Comparison of ENCODE assay signal across 10 cellular contexts in genomic region chr3:191051037-191051436, GRCh38.
DNase-seq lines count a peak whose midpoint lies in the region; ATAC-seq and TF ChIP-seq lines count a peak whose summit lies in the region.
"Had no signal": no experiment of that assay in that cellular context is flagged by ENCODE, and none has a peak within 500 bp of the region (broad histone marks: within the 10 kb centered on the region; RNA-seq: fewer than 3 reads in every experiment).

No MANE protein-coding gene starts in this region.

- no peak overlapping the region for H3K56ac ChIP-seq in H9 (ENCODE audit: insufficient read length, low read depth, low read length)

- no peak overlapping the region for H2BK15ac ChIP-seq in H9 (ENCODE audit: low read depth, low read length)

- no CpG with 5 or more reads among the region's 4 CpGs for WGBS in H9 (ENCODE audit: extremely low coverage, insufficient read length, low lambda C conversion rate)
- 10 to 21% (median 10%) methylated on average over 4 of the region's 4 CpGs for WGBS in ovary, 3 donors
- 5 to 7% methylated on average over 4 of the region's 4 CpGs for WGBS in aorta, 2 donors

- H3K9me3 ChIP-seq in H9 (ENCODE audit: control insufficient read depth, low read depth, low read length), result no peaks in the 10 kb centered on the region
- H3K9me3 ChIP-seq in ovary, result no peaks in the 10 kb centered on the region
- H3K9me3 ChIP-seq in aorta (ENCODE audit: control insufficient read depth, low read length), result peaks cover 1% of the 10 kb centered on the region

- 0 out of 4 replicates have a peak, but pooled peaks cover 3% of the 10 kb centered on the region in 2 experiments for H3K4me1 Mint-ChIP-seq in H9
- H3K4me1 Mint-ChIP-seq: naive B cell had no signal

- no peak for TF ChIP-seq POLR2A in ovary (IDR thresholded peaks at IDR 0.05)
- TF ChIP-seq POLR2A in GM18505 (IDR thresholded peaks at IDR 0.05; ENCODE audit: borderline replicate concordance, extremely low read depth, insufficient read depth, insufficient read length), result no peak

- intact Hi-C loops in ovary (cut with DNase I), result loop anchor here in 2 of 4 donors (10.0 kb wide), 2 partner anchors 166 to 336 kb away; no protein-coding TSS in a partner anchor
- intact Hi-C loops in aorta (cut with DNase I), result loop anchor here (2.0 to 5.0 kb wide), 2 partner anchors 166 to 169 kb away; no protein-coding TSS in a partner anchor

- H2AFZ ChIP-seq in H9 (ENCODE audit: low read length), result no peak overlapping the region

- no peaks in the 10 kb centered on the region for H3K79me1 ChIP-seq in H9 (ENCODE audit: insufficient read depth, low read depth, low read length, poor library complexity, severe bottlenecking)

- H3K18ac ChIP-seq in H9 (ENCODE audit: insufficient read length, low read depth, low read length), result no peak overlapping the region

- H3K4me2 ChIP-seq in H9 (ENCODE audit: insufficient read depth, insufficient read length, low read length), result no peak overlapping the region

- peaks cover 0 to 2% of the 10 kb centered on the region in 2 experiments; a peak in 1 of 5 replicates for H3K9me3 Mint-ChIP-seq in H9
- H3K9me3 Mint-ChIP-seq: T-helper 1 cell treated with Interleukin-12 subunit alpha and Interleukin-12 subunit beta and Interleukin-4 antibody, amounts not matched to agents 30 μg/mL and 1 μg/mL, for 36 hours had no signal

- H3K27ac Mint-ChIP-seq in H9, result no peak overlapping the region
- H3K27ac Mint-ChIP-seq: naive B cell; T-helper 1 cell treated with Interleukin-12 subunit alpha and Interleukin-12 subunit beta and Interleukin-4 antibody, amounts not matched to agents 30 μg/mL and 1 μg/mL, for 36 hours had no signal

- H3K27me3 ChIP-seq in H9 (ENCODE audit: insufficient read depth, low read length) (no peaks in the 10 kb centered on the region), ovary (no peaks in the 10 kb centered on the region), aorta (ENCODE audit: control insufficient read depth in 1 of 2, insufficient read depth in 2 of 2, low read length in 1 of 2) (no peaks in the 10 kb centered on the region)

- no peak overlapping the region for H2BK5ac ChIP-seq in H9 (ENCODE audit: insufficient read length, low read length)

- no peak overlapping the region for H4K5ac ChIP-seq in H9 (ENCODE audit: insufficient read length, low read depth, low read length)

- no peak for TF ChIP-seq EP300 in ovary (IDR thresholded peaks at IDR 0.05)

- no peak overlapping the region for H2AK5ac ChIP-seq in H9 (ENCODE audit: insufficient read length, low read length)

- no peaks in the 10 kb centered on the region for H3K23me2 ChIP-seq in H9 (ENCODE audit: insufficient read length, low read depth, low read length, poor library complexity, severe bottlenecking)

- H3K4ac ChIP-seq in H9 (ENCODE audit: low read depth, low read length), result no peak overlapping the region

- H3K4me1 ChIP-seq in H9 (ENCODE audit: insufficient read depth, low read length), result no peaks in the 10 kb centered on the region
- no peaks in the 10 kb centered on the region for H3K4me1 ChIP-seq in ovary (ENCODE audit: insufficient read depth)
- no peaks in the 10 kb centered on the region for H3K4me1 ChIP-seq in aorta (ENCODE audit: control insufficient read depth in 1 of 2, insufficient read depth in 2 of 2, low read length in 2 of 2)

- no peak overlapping the region for H3K14ac ChIP-seq in H9 (ENCODE audit: insufficient read depth, low read length)

- H2BK120ac ChIP-seq in H9 (ENCODE audit: low read depth, low read length, poor library complexity, severe bottlenecking), result no peak overlapping the region

- no peak overlapping the region for H4K91ac ChIP-seq in H9 (ENCODE audit: insufficient read length, low read depth, low read length)

- peak; percentile 77 for TF ChIP-seq CTCF in H9 (conservative IDR thresholded peaks at IDR 0.05)
- TF ChIP-seq CTCF in ovary (IDR thresholded peaks at IDR 0.05), result peak; percentile 22 to 30 (median 27)

- H3K27ac ChIP-seq in H9 (ENCODE audit: insufficient read length, low read depth, low read length) (no peak overlapping the region), ovary (no peak overlapping the region), aorta (ENCODE audit: low read depth in 1 of 2, low read length in 2 of 2) (no peak overlapping the region)

- no peak overlapping the region for H2BK20ac ChIP-seq in H9 (ENCODE audit: low read depth, low read length, poor library complexity, severe bottlenecking)

- H3K23ac ChIP-seq in H9 (ENCODE audit: insufficient read length, low read depth, low read length), result no peak overlapping the region

- no peak overlapping the region for H2BK12ac ChIP-seq in H9 (ENCODE audit: insufficient read length, low read depth, low read length)

- no peak overlapping the region for H4K8ac ChIP-seq in H9 (replicated peaks; ENCODE audit: insufficient read length, low read depth, low read length)

- no peaks in the 10 kb centered on the region for H3K27me3 Mint-ChIP-seq in H9 (ENCODE audit: low read depth)

- H3K4me3 ChIP-seq in ovary, result no peak overlapping the region
- no peak overlapping the region for H3K4me3 ChIP-seq in aorta (ENCODE audit: low read length in 2 of 2)

- ATAC-seq in aorta (ENCODE audit: low FRiP score) (no peak), GM18505 (IDR thresholded peaks at IDR 0.05; ENCODE audit: unreplicated experiment) (no peak), GM18907 (IDR thresholded peaks at IDR 0.05; ENCODE audit: unreplicated experiment) (no peak)

- H3K36me3 ChIP-seq in ovary, result no peaks in the 10 kb centered on the region
- H3K36me3 ChIP-seq in aorta (ENCODE audit: control insufficient read depth in 1 of 2, insufficient read depth in 2 of 2, low read length in 1 of 2), result no peaks in the 10 kb centered on the region

- no peak overlapping the region for H3K9ac ChIP-seq in H9 (ENCODE audit: extremely low read depth, insufficient read length, low read length)

- H3T11ph ChIP-seq in H9 (ENCODE audit: low read length), result no peak overlapping the region

- DNase-seq in EL (peak; percentile 33), H9 (no peak), NCI-H446 (lab: John Stamatoyannopoulos, UW) (peak; percentile 31 to 74), dermis blood vessel endothelial cell (peak; percentile 46), ovary (no peak), aorta (no peak)
- DNase-seq: naive B cell had no signal

- H3K79me2 ChIP-seq in H9 (ENCODE audit: insufficient read depth, low read length), result no peaks in the 10 kb centered on the region

- H4K20me1 ChIP-seq in H9 (ENCODE audit: control insufficient read depth, insufficient read depth, insufficient read length), result no peaks in the 10 kb centered on the region

- H3K36me3 Mint-ChIP-seq in H9 (ENCODE audit: insufficient read depth in 1 of 3, low read depth in 3 of 3), result 0 out of 7 replicates have a peak, but pooled peaks cover 0 to 3% (median 0%) of the 10 kb centered on the region in 3 experiments

- H3K4me3 Mint-ChIP-seq in H9, result no peak overlapping the region
- H3K4me3 Mint-ChIP-seq: naive B cell; T-helper 1 cell treated with Interleukin-12 subunit alpha and Interleukin-12 subunit beta and Interleukin-4 antibody, amounts not matched to agents 30 μg/mL and 1 μg/mL, for 36 hours had no signal

Comparison
In these comparisons a context has a peak if more than half of its experiments do, and no peak if none do; other contexts are left out.
1. DNase-seq: peak in EL (single experiment), NCI-H446 (2 of 2) and dermis blood vessel endothelial cell (single experiment); none in H9 (single experiment), ovary (0 of 5) and aorta (0 of 2).